2 cellular contexts compared by ENCODE assay signal in the genomic region with DNA sequence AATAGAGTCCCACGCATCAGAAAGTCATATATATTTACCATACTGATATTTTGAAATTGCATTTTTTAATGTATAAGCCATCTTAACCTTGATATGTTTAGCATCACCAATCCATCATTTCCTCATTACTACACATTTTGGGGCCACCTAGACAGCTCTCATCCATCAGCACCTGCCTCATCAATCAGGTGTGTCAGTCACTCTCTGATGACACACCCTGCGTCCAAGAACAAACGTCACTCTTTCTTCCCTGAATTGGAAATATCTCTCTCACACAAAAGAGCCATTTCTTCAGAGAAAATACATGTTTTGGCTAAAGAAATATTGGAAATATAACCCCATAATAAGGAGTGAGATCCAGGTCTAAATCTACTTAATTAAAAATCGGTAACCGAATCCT.
A peak's percentile ranks its signal among the peaks of the same experiment; 100 is the strongest.
TF ChIP-seq lines count a peak whose summit lies in the region.

No MANE protein-coding gene starts in this region.

TF ChIP-seq in SK-N-SH treated with all-trans-retinoic acid at 6 μM for 48 hours, 23 proteins besides CTCF, POLR2A, EP300 and RAD21:
- TF ChIP-seq GLIS3 (CRISPR knock-in tag; IDR thresholded peaks at IDR 0.05) (no peak), TCF4 (CRISPR knock-in tag; IDR thresholded peaks at IDR 0.05; ENCODE audit: borderline replicate concordance) (no peak), ZC3H10 (CRISPR knock-in tag; IDR thresholded peaks at IDR 0.05) (no peak; the same call in 1 of the 2 replicates), TOX (CRISPR knock-in tag; IDR thresholded peaks at IDR 0.05; ENCODE audit: borderline replicate concordance) (peak; percentile 79)

TF ChIP-seq in H1, 55 proteins besides CTCF, POLR2A, EP300 and RAD21:
- TF ChIP-seq, protein P1, sequence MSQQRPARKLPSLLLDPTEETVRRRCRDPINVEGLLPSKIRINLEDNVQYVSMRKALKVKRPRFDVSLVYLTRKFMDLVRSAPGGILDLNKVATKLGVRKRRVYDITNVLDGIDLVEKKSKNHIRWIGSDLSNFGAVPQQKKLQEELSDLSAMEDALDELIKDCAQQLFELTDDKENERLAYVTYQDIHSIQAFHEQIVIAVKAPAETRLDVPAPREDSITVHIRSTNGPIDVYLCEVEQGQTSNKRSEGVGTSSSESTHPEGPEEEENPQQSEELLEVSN (IDR thresholded peaks at IDR 0.05): no peak
- TF ChIP-seq BACH1 (IDR thresholded peaks at IDR 0.05; ENCODE audit: low read length): no peak
